Comparison of ENCODE assay signal across 1 cellular context in the genomic region with DNA sequence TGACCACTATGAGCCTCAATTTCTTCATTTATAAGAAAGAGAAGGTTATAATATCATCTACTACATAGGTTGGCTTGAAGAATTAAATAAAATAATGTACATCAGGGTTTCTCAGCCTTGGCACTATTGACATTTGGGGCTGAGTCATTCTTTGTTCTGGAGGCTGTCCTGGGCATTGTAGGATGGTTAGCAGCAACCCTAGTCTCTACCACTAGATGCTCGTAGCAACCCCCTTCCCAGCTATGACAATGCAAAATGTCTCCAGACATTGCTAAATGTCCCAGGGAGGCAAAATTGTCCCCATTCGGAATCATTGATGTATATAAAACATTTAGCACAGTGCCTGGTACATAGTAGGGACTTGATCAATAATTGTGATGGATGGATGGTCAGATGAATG.
TF ChIP-seq lines count a peak whose summit lies in the region.

No MANE protein-coding gene starts in this region.

TF ChIP-seq in A549, 52 proteins besides CTCF, POLR2A, EP300 and RAD21 (continued from another document):
- TF ChIP-seq ZSCAN20 (CRISPR knock-in tag; IDR thresholded peaks at IDR 0.05) (no peak), TP53 (CRISPR knock-in tag; IDR thresholded peaks at IDR 0.05) (no peak), TFCP2L1 (CRISPR knock-in tag; IDR thresholded peaks at IDR 0.05) (no peak), FOSL2 (IDR thresholded peaks at IDR 0.05) (no peak), FOSL2 (CRISPR knock-in tag; IDR thresholded peaks at IDR 0.05) (peak; percentile 66)
TF ChIP-seq in A549: peak in this region for 3.
